ENCODE assay signal across 8 cellular contexts in the genomic region with DNA sequence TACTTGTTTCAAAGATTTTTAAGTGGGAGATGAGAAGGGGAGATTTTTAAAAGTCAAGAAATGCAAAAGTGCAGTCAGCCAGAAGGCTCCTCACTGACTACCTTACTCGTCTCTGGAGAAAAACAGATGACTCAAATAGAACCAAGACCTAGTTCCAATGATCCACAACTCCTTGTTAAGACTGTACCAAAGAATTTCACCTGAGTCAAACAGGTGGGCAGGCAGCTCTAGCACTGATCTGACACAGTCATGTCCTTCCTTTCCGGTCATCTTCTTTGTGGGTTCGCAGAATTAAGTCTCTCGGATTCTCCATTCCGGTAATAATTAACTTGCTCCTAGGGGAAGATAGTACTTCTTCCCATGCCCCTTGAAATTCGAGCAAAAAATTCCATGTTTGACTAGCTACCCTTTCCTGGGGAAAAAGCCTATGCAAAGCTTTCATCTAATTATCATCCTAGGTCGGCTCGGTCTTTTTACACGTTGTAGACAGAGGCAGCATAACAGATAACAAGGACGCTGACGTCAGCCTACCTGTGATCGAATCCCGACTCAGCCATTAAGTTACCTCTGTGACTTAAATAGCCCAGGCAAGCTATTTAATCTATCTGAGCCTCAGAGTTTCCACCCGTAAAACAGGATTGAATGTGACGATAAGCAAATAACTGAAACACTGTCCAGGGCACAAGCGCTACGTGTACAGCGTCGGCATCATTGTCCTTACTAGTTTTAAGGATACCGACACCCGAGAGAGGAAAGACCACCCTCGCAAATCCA. TPM values are rescaled to one million over a fixed set of nuclear protein-coding genes. Genes with fewer than 3 reads are reported as not detected.
DNase-seq lines count a peak whose midpoint lies in the region; ATAC-seq, FAIRE-seq and TF ChIP-seq lines count a peak whose summit lies in the region.

No MANE protein-coding gene starts in this region.

- H4K91ac ChIP-seq in H1 (replicated peaks; ENCODE audit: insufficient read length, low read length): no peak overlapping the region

- no peak overlapping the region for H2BK120ac ChIP-seq in H1 (replicated peaks; ENCODE audit: low read depth, low read length)

- no peak overlapping the region; the same call in 1 of the 2 replicates for H2AK5ac ChIP-seq in H1 (ENCODE audit: low read depth, low read length)

- POLR2A ChIA-PET in H1 (lab: Charles Lee; ENCODE audit: partially characterized antibody): interaction anchor here (0.8 to 2.0 kb wide), 4 partner anchors 9 to 66 kb away, joined by 3 to 11 read pairs (median 6); a partner anchor contains a TSS

- H2BK12ac ChIP-seq in H1 (ENCODE audit: low read depth, low read length): peak overlapping the region; percentile 41; the same call in 1 of the 2 replicates

- H3K9ac ChIP-seq in ES-I3 (ENCODE audit: low read depth, low read length) (peak overlapping the region; percentile 80), KMS-11 (peak overlapping the region; percentile 91), H1 (replicated peaks in 1 of 4; ENCODE audit: extremely low read depth in 1 of 4, low read depth in 3 of 4, low read length in 3 of 4) (peak overlapping the region; percentile 64 to 97 (median 88)), mucosa of stomach (ENCODE audit: low read length) (peak overlapping the region; percentile 94)

- H3K27me3 ChIP-seq in KMS-11 (ENCODE audit: insufficient read depth, low read depth) (no peaks in the 10 kb centered on the region), H1 (replicated peaks in 1 of 4; ENCODE audit: control insufficient read depth in 3 of 4, extremely low read depth in 1 of 4, insufficient read depth in 3 of 4, low read length in 3 of 4) (peaks cover 0 to 8% (median 1%) of the 10 kb centered on the region in 4 experiments; a peak in 2 of 7 replicates), mucosa of stomach (ENCODE audit: control insufficient read depth, insufficient read depth, low read length) (no peaks in the 10 kb centered on the region), thymus (ENCODE audit: control insufficient read depth, insufficient read depth) (peaks cover 12% of the 10 kb centered on the region)

- no peak overlapping the region for H3K4ac ChIP-seq in H1 (replicated peaks; ENCODE audit: insufficient read length, low read depth, low read length)

- TF ChIP-seq POLR2A in H1 (IDR thresholded peaks at IDR 0.05; ENCODE audit: control extremely low read depth in 1 of 2, low read depth in 2 of 2, low read length in 2 of 2): no peak
- no peak for TF ChIP-seq POLR2A in GM18505 (IDR thresholded peaks at IDR 0.05; ENCODE audit: borderline replicate concordance, extremely low read depth, insufficient read depth, insufficient read length)

- no peak for TF ChIP-seq RAD21 in H1 (IDR thresholded peaks at IDR 0.05 in 1 of 2, conservative IDR thresholded peaks at IDR 0.05 in 1 of 2; ENCODE audit: low read depth in 2 of 2, low read length in 2 of 2)

- H2AFZ ChIP-seq in KMS-11 (ENCODE audit: low read depth) (peak overlapping the region; percentile 34; the same call in 1 of the 2 replicates), H1 (ENCODE audit: low read length) (no peak overlapping the region)

- H3K23ac ChIP-seq in H1 (ENCODE audit: insufficient read length): no peak overlapping the region

- peak overlapping the region; percentile 56; the same call in 1 of the 2 replicates for H2BK5ac ChIP-seq in H1 (ENCODE audit: low read depth, low read length)

- H4K20me1 ChIP-seq in KMS-11 (ENCODE audit: insufficient read depth): no peaks in the 10 kb centered on the region
- peaks cover 0 to 2% of the 10 kb centered on the region in 2 experiments for H4K20me1 ChIP-seq in H1 (replicated peaks in 1 of 2; ENCODE audit: control insufficient read depth in 1 of 2, insufficient read depth in 2 of 2, low read length in 2 of 2)

- no peak for FAIRE-seq in H1 (lab: Jason Lieb, UNC)

- H3K79me2 ChIP-seq in KMS-11 (ENCODE audit: insufficient read depth, low read depth): peaks cover 42% of the 10 kb centered on the region
- H3K79me2 ChIP-seq in H1 (ENCODE audit: control insufficient read depth in 1 of 2, insufficient read depth in 2 of 2, low read length in 2 of 2): peaks cover 0 to 37% of the 10 kb centered on the region in 2 experiments; a peak in 3 of 4 replicates

- H3K18ac ChIP-seq in H1 (ENCODE audit: extremely low read depth, low read length): no peak overlapping the region

- TF ChIP-seq CTCF in KMS-11 (conservative IDR thresholded peaks at IDR 0.05; ENCODE audit: low read depth, low read length): no peak
- no peak for TF ChIP-seq CTCF in H1 (IDR thresholded peaks at IDR 0.05; ENCODE audit: control extremely low read depth in 1 of 3, insufficient read depth in 1 of 3, low read depth in 1 of 3, low read length in 3 of 3)

- peak; percentile 62 for DNase-seq in activated CD4-positive, alpha-beta T cell treated with anti-CD3 and anti-CD28 coated beads, Interleukin-2, amount 50 U/mL, for 1 hour
- DNase-seq in H1 (ENCODE audit: low read depth in 1 of 2, low spot score in 2 of 2) (peak in 1 of 2 experiments; percentile 47), HuH-7.5 (ENCODE audit: low spot score) (no peak)

- no peak overlapping the region for H2BK20ac ChIP-seq in H1 (ENCODE audit: low read length)

- H3K56ac ChIP-seq in H1 (replicated peaks; ENCODE audit: insufficient read length, low read depth, low read length): no peak overlapping the region

- no peaks in the 10 kb centered on the region for H3K9me3 ChIP-seq in ES-I3 (ENCODE audit: control insufficient read depth, insufficient read depth, low read length)
- H3K9me3 ChIP-seq in H1 (ENCODE audit: insufficient read depth in 2 of 2, low read depth in 1 of 2, low read length in 1 of 2): no peaks in the 10 kb centered on the region
- no peaks in the 10 kb centered on the region for H3K9me3 ChIP-seq in mucosa of stomach (ENCODE audit: control insufficient read depth, low read length)
- H3K9me3 ChIP-seq in thymus (ENCODE audit: control insufficient read depth): no peaks in the 10 kb centered on the region

- TF ChIP-seq EP300 in H1 (IDR thresholded peaks at IDR 0.05; ENCODE audit: borderline replicate concordance in 1 of 2, low read depth in 2 of 2, low read length in 2 of 2): no peak

- H3K79me1 ChIP-seq in H1 (ENCODE audit: low read depth, low read length): no peaks in the 10 kb centered on the region

- no peak overlapping the region for H4K5ac ChIP-seq in H1 (ENCODE audit: insufficient read length, low read depth, low read length)

- peak overlapping the region; percentile 19 for H3K4me3 ChIP-seq in KMS-11 (IDR thresholded peaks at IDR 0.05; ENCODE audit: insufficient read depth, low read depth, low read length)
- H3K4me3 ChIP-seq in H1 (ENCODE audit: extremely low read depth in 1 of 4, insufficient read depth in 2 of 4, low read depth in 3 of 4, low read length in 4 of 4): peak overlapping the region; percentile 80 to 94 (median 90)
- H3K4me3 ChIP-seq in mucosa of stomach (ENCODE audit: low read length): peak overlapping the region; percentile 75
- peak overlapping the region; percentile 94 for H3K4me3 ChIP-seq in thymus (ENCODE audit: low read length)

- H3K14ac ChIP-seq in H1 (ENCODE audit: insufficient read length): no peak overlapping the region

- CTCF ChIA-PET in H1 (lab: Charles Lee; ENCODE audit: partially characterized antibody): no interaction called here

- no peak for ATAC-seq in GM18505 (IDR thresholded peaks at IDR 0.05; ENCODE audit: unreplicated experiment)

- WGBS in H1 (ENCODE audit: extremely low coverage in 1 of 2, insufficient coverage in 1 of 2, insufficient read length in 1 of 2, insufficient replicate concordance in 2 of 2, low coverage in 1 of 2, low lambda C conversion rate in 2 of 2, missing lambda C conversion rate in 1 of 2), 2 experiments: 17% methylated on average over 22 of the region's 22 CpGs; no CpG with 5 or more reads in 1 of the 2 experiments
- WGBS in thymus: 12% methylated on average over 22 of the region's 22 CpGs

- peak overlapping the region; percentile 98; the same call in 1 of the 2 replicates for H4K8ac ChIP-seq in H1 (ENCODE audit: extremely low read depth, insufficient read depth, low read length)

- H3K4me2 ChIP-seq in KMS-11 (peak overlapping the region; percentile 52), H1 (ENCODE audit: insufficient read depth in 1 of 2, low read depth in 2 of 2, low read length in 2 of 2) (peak overlapping the region; percentile 74 to 86)

- 0 out of 2 replicates have a peak, but pooled peaks cover 3% of the 10 kb centered on the region for H3K23me2 ChIP-seq in H1 (ENCODE audit: low read depth, low read length)

- H2BK15ac ChIP-seq in H1 (ENCODE audit: low read length): no peak overlapping the region

- H3K4me1 ChIP-seq in ES-I3 (ENCODE audit: insufficient read depth, low read length) (peaks cover 4% of the 10 kb centered on the region), KMS-11 (ENCODE audit: low read depth, poor library complexity, severe bottlenecking) (peaks cover 46% of the 10 kb centered on the region), H1 (replicated peaks in 1 of 4; ENCODE audit: control insufficient read depth in 3 of 4, insufficient read depth in 4 of 4, low read length in 3 of 4) (peaks cover 0 to 4% (median 2%) of the 10 kb centered on the region in 4 experiments; a peak in 3 of 7 replicates), mucosa of stomach (ENCODE audit: control insufficient read depth, insufficient read depth, low read length) (peaks cover 14% of the 10 kb centered on the region), thymus (ENCODE audit: control insufficient read depth, insufficient read depth, low read length) (peaks cover 11% of the 10 kb centered on the region)

- H3K36me3 ChIP-seq in ES-I3 (ENCODE audit: insufficient read depth, low read length): 0 out of 2 replicates have a peak, but pooled peaks cover 4% of the 10 kb centered on the region
- H3K36me3 ChIP-seq in KMS-11 (ENCODE audit: insufficient read depth): no peaks in the 10 kb centered on the region
- H3K36me3 ChIP-seq in H1 (ENCODE audit: control insufficient read depth in 2 of 4, insufficient read depth in 4 of 4, low read length in 3 of 4): peaks cover 0 to 9% (median 3%) of the 10 kb centered on the region in 4 experiments; a peak in 4 of 8 replicates
- H3K36me3 ChIP-seq in mucosa of stomach (ENCODE audit: control insufficient read depth, insufficient read depth, low read length): peaks cover 4% of the 10 kb centered on the region
- no peaks in the 10 kb centered on the region for H3K36me3 ChIP-seq in thymus (ENCODE audit: control insufficient read depth, insufficient read depth)

- H3K27ac ChIP-seq in KMS-11 (peak overlapping the region; percentile 82), H1 (ENCODE audit: low read depth, low read length) (peak overlapping the region; percentile 85), thymus (ENCODE audit: low read depth) (peak overlapping the region; percentile 96)

RNA-seq across cellular contexts. Expression of a gene that starts 0.7 kb away (rescaled TPM):
- 32.5 and 40.2 TPM in 2 replicates for total RNA-seq in H1 (2021; fragmentation: NEBNext Ultra II Directional; extraction: Animal tissue kit (Norgen Biotek cat#: 25700))
- 12.6 and 26.9 TPM in 2 replicates for polyA plus RNA-seq in H1 (2011; rRNA removed)
- polyA plus RNA-seq in H1 (2011; cell fraction: cytosol; rRNA removed): 35.4 TPM
- polyA plus RNA-seq in H1 (2011; cell fraction: nucleus; rRNA removed): 9.4 TPM
- 31.6 to 58.1 TPM (median 37.3 TPM) in 4 replicates for polyA plus RNA-seq in H1 (2012, experiment 1 of 2)
- polyA plus RNA-seq in H1 (2012, experiment 2 of 2): 68.3 TPM
- polyA plus RNA-seq in H1 (2013, experiment 1 of 2): 50.8 TPM
- 58.0 TPM for polyA plus RNA-seq in H1 (2013, experiment 2 of 2)
- 9.3 and 13.0 TPM in 2 replicates for polyA minus RNA-seq in H1 (2011; rRNA and poly(A)+ RNA removed)
- polyA minus RNA-seq in H1 (2011; cell fraction: cytosol; rRNA and poly(A)+ RNA removed): 7.3 TPM
- polyA minus RNA-seq in H1 (2011; cell fraction: nucleus; rRNA and poly(A)+ RNA removed): 9.6 TPM
- polyA plus RNA-seq in thymus: 86.7 TPM

RNA-seq across cellular contexts. Expression of a gene that starts 9.0 kb away (rescaled TPM):
- 25.4 and 26.9 TPM in 2 replicates for total RNA-seq in H1 (2021; fragmentation: NEBNext Ultra II Directional; extraction: Animal tissue kit (Norgen Biotek cat#: 25700))
- polyA plus RNA-seq in H1 (2011; rRNA removed): 5.9 and 8.3 TPM in 2 replicates
- 11.9 TPM for polyA plus RNA-seq in H1 (2011; cell fraction: cytosol; rRNA removed)
- 13.1 TPM for polyA plus RNA-seq in H1 (2011; cell fraction: nucleus; rRNA removed)
- 16.9 to 21.6 TPM (median 18.6 TPM) in 4 replicates for polyA plus RNA-seq in H1 (2012, experiment 1 of 2)
- 3.1 TPM for polyA plus RNA-seq in H1 (2012, experiment 2 of 2)
- polyA plus RNA-seq in H1 (2013, experiment 1 of 2): 10.5 TPM
- polyA plus RNA-seq in H1 (2013, experiment 2 of 2): 10.4 TPM
- polyA minus RNA-seq in H1 (2011; rRNA and poly(A)+ RNA removed): 22.6 and 26.5 TPM in 2 replicates
- polyA minus RNA-seq in H1 (2011; cell fraction: cytosol; rRNA and poly(A)+ RNA removed): 18.3 TPM
- 19.4 TPM for polyA minus RNA-seq in H1 (2011; cell fraction: nucleus; rRNA and poly(A)+ RNA removed)
- 13.8 TPM for polyA plus RNA-seq in thymus

RNA-seq across cellular contexts. Expression of a gene that starts 44.5 kb away (rescaled TPM):
- 6.9 and 7.0 TPM in 2 replicates for total RNA-seq in H1 (2021; fragmentation: NEBNext Ultra II Directional; extraction: Animal tissue kit (Norgen Biotek cat#: 25700))
- 13.3 and 24.6 TPM in 2 replicates for polyA plus RNA-seq in H1 (2011; rRNA removed)
- 18.2 TPM for polyA plus RNA-seq in H1 (2011; cell fraction: cytosol; rRNA removed)
- 37.5 TPM for polyA plus RNA-seq in H1 (2011; cell fraction: nucleus; rRNA removed)
- polyA plus RNA-seq in H1 (2012, experiment 1 of 2): 10.2 to 14.6 TPM (median 13.4 TPM) in 4 replicates
- polyA plus RNA-seq in H1 (2012, experiment 2 of 2): 2.8 TPM
- polyA plus RNA-seq in H1 (2013, experiment 1 of 2): 7.9 TPM
- polyA plus RNA-seq in H1 (2013, experiment 2 of 2): 7.8 TPM
- 10.2 and 22.3 TPM in 2 replicates for polyA minus RNA-seq in H1 (2011; rRNA and poly(A)+ RNA removed)
- 4.8 TPM for polyA minus RNA-seq in H1 (2011; cell fraction: cytosol; rRNA and poly(A)+ RNA removed)
- polyA minus RNA-seq in H1 (2011; cell fraction: nucleus; rRNA and poly(A)+ RNA removed): 9.0 TPM
- 2.7 TPM for polyA plus RNA-seq in thymus

RNA-seq across cellular contexts. Expression of a gene that starts 44.7 kb away (rescaled TPM):
- 8.9 and 10.3 TPM in 2 replicates for total RNA-seq in H1 (2021; fragmentation: NEBNext Ultra II Directional; extraction: Animal tissue kit (Norgen Biotek cat#: 25700))
- 4.9 and 7.3 TPM in 2 replicates for polyA plus RNA-seq in H1 (2011; rRNA removed)
- 5.5 TPM for polyA plus RNA-seq in H1 (2011; cell fraction: cytosol; rRNA removed)
- polyA plus RNA-seq in H1 (2011; cell fraction: nucleus; rRNA removed): 10.1 TPM
- polyA plus RNA-seq in H1 (2012, experiment 1 of 2): 7.7 to 9.2 TPM (median 8.3 TPM) in 4 replicates
- 2.2 TPM for polyA plus RNA-seq in H1 (2012, experiment 2 of 2)
- polyA plus RNA-seq in H1 (2013, experiment 1 of 2): 3.4 TPM
- polyA plus RNA-seq in H1 (2013, experiment 2 of 2): 3.0 TPM
- 6.6 and 8.2 TPM in 2 replicates for polyA minus RNA-seq in H1 (2011; rRNA and poly(A)+ RNA removed)
- polyA minus RNA-seq in H1 (2011; cell fraction: cytosol; rRNA and poly(A)+ RNA removed): 7.0 TPM
- 7.1 TPM for polyA minus RNA-seq in H1 (2011; cell fraction: nucleus; rRNA and poly(A)+ RNA removed)
- polyA plus RNA-seq in thymus: 0.57 TPM

Comparison
In these comparisons a context has a peak if more than half of its experiments do, and no peak if none do; other contexts are left out.
1. H3K4me3 ChIP-seq: peak in every context shown above with its lines; median percentile 94 in thymus; 90 in H1; 75 in mucosa of stomach; 19 in KMS-11.